ENCODE assay signal across 2 cellular contexts in genomic region chr13:19382746-19383511, GRCh38.
DNase-seq lines count a peak whose midpoint lies in the region; ATAC-seq, FAIRE-seq and TF ChIP-seq lines count a peak whose summit lies in the region.
"Not testable (repeated sequence)": the region's sequence is repeated elsewhere in the genome, so short reads cannot be mapped to it uniquely, and the experiment has no call there.

No MANE protein-coding gene starts in this region.

- H4K91ac ChIP-seq in neuronal stem cell (ENCODE audit: low read depth, low read length, poor library complexity): not testable (repeated sequence)

- H3K36me3 ChIP-seq in K562 (ENCODE audit: control insufficient read depth, insufficient read depth, low read length); neuronal stem cell (replicated peaks in 1 of 2; ENCODE audit: control insufficient read depth in 2 of 2, insufficient read depth in 2 of 2, low read length in 2 of 2): not testable (repeated sequence)

- ATAC-seq in K562: peak; percentile 66; the same call in 1 of the 3 replicates

- not testable (repeated sequence) for H2BK120ac ChIP-seq in neuronal stem cell (ENCODE audit: low read depth, low read length)

- not testable (repeated sequence) for H3K18ac ChIP-seq in neuronal stem cell (ENCODE audit: low read length)

- H3K14ac ChIP-seq in neuronal stem cell (ENCODE audit: low read length): not testable (repeated sequence)

- H3K79me2 ChIP-seq in K562 (ENCODE audit: control insufficient read depth, insufficient read depth, low read length): not testable (repeated sequence)

- BruUV-seq in K562 (replicated peaks; lab: Mats Ljungman, UMichigan): not testable (repeated sequence)

- not testable (repeated sequence) for FAIRE-seq in K562 (lab: Jason Lieb, UNC)

- not testable (repeated sequence) for TF ChIP-seq POLR2A in K562 (conservative IDR thresholded peaks at IDR 0.05)

- POLR2A ChIA-PET in K562 (lab: Yijun Ruan, JAX): not testable (repeated sequence)

- not testable (repeated sequence) for H3K4me1 ChIP-seq in K562 (replicated peaks in 1 of 2; ENCODE audit: control insufficient read depth in 2 of 2, insufficient read depth in 2 of 2, low read length in 2 of 2); neuronal stem cell (ENCODE audit: control insufficient read depth in 2 of 2, insufficient read depth in 1 of 2, low read depth in 1 of 2, low read length in 2 of 2)

- H3K9me1 ChIP-seq in K562 (ENCODE audit: control insufficient read depth, insufficient read depth, low read length): not testable (repeated sequence)

- TF ChIP-seq CTCF in K562 (IDR thresholded peaks at IDR 0.05 in 2 of 3, conservative IDR thresholded peaks at IDR 0.05 in 1 of 3; ENCODE audit: insufficient read depth in 2 of 3, low read depth in 1 of 3, low read length in 3 of 3): not testable (repeated sequence)

- H3K79me1 ChIP-seq in neuronal stem cell (ENCODE audit: low read depth, low read length): not testable (repeated sequence)

- H2AK5ac ChIP-seq in neuronal stem cell (ENCODE audit: low read depth, low read length): not testable (repeated sequence)

- not testable (repeated sequence) for H2BK5ac ChIP-seq in neuronal stem cell (ENCODE audit: low read length)

- not testable (repeated sequence) for H3K27ac ChIP-seq in K562 (ENCODE audit: extremely low read depth, low read depth, low read length); neuronal stem cell (replicated peaks; ENCODE audit: low read length)

- TF ChIP-seq RAD21 in K562 (CRISPR knock-in tag; conservative IDR thresholded peaks at IDR 0.05 in 1 of 2, IDR thresholded peaks at IDR 0.05 in 1 of 2): not testable (repeated sequence)

- not testable (repeated sequence) for H3K4ac ChIP-seq in neuronal stem cell (ENCODE audit: low read length)

- in situ Hi-C loops in K562 (cut with MboI): not testable (repeated sequence)

- CTCF ChIA-PET in K562 (lab: Yijun Ruan, JAX; ENCODE audit: low intra/inter-chr PET ratio): interaction anchor here (0.6 kb wide), 1 partner anchor 659 kb away, joined by 3 read pairs; no protein-coding TSS in a partner anchor

- not testable (repeated sequence) for TF ChIP-seq EP300 in K562 (IDR thresholded peaks at IDR 0.05; ENCODE audit: low read length)

- H3K4me2 ChIP-seq in K562 (ENCODE audit: insufficient read depth, low read length); neuronal stem cell (ENCODE audit: insufficient read depth, low read length, poor library complexity, severe bottlenecking): not testable (repeated sequence)

- WGBS in K562 (ENCODE audit: insufficient coverage, low coverage, missing lambda C conversion rate): 0% methylated on average over 25 of the region's 32 CpGs
- no CpG with 5 or more reads among the region's 32 CpGs for WGBS in neuronal stem cell (ENCODE audit: extremely low coverage in 2 of 2, insufficient read length in 2 of 2, insufficient replicate concordance in 1 of 2), 2 donors

- H3K4me3 ChIP-seq in K562; neuronal stem cell (ENCODE audit: low read length in 2 of 2): not testable (repeated sequence)

- not testable (repeated sequence) for H2AFZ ChIP-seq in K562 (ENCODE audit: low read depth, low read length); neuronal stem cell (ENCODE audit: low read length)

- not testable (repeated sequence) for H2BK15ac ChIP-seq in neuronal stem cell (ENCODE audit: low read length)

- H3K27me3 ChIP-seq in K562 (ENCODE audit: control insufficient read depth in 2 of 2, insufficient read depth in 2 of 2, low read length in 2 of 2); neuronal stem cell (ENCODE audit: control insufficient read depth in 3 of 3, insufficient read depth in 3 of 3, low read depth in 1 of 3, low read length in 3 of 3): not testable (repeated sequence)

- intact Hi-C loops in K562 (cut with micrococcal nuclease): not testable (repeated sequence)

- H2BK12ac ChIP-seq in neuronal stem cell (ENCODE audit: low read length): not testable (repeated sequence)

- peak in 1 of 4 experiments; percentile 1 for DNase-seq in K562 (ENCODE audit: extremely low read depth in 1 of 4, low spot score in 3 of 4)
- DNase-seq in neuronal stem cell (ENCODE audit: low spot score): not testable (repeated sequence)

- not testable (repeated sequence) for H4K20me1 ChIP-seq in K562 (replicated peaks; ENCODE audit: control insufficient read depth, insufficient read depth, low read length)

- H3K23ac ChIP-seq in neuronal stem cell (ENCODE audit: low read depth, low read length, poor library complexity): not testable (repeated sequence)

- not testable (repeated sequence) for H3K9ac ChIP-seq in K562 (ENCODE audit: insufficient read depth in 1 of 2, low read depth in 2 of 2, low read length in 2 of 2)
- H3K9ac ChIP-seq in neuronal stem cell (ENCODE audit: low read depth, low read length, poor library complexity): peak overlapping the region; percentile 21

- H3K9me3 ChIP-seq in K562 (replicated peaks; ENCODE audit: control insufficient read depth, insufficient read depth, low read depth, low read length); neuronal stem cell (replicated peaks in 1 of 2; ENCODE audit: control insufficient read depth in 2 of 2, insufficient read depth in 1 of 2, low read depth in 1 of 2, low read length in 2 of 2): not testable (repeated sequence)

- not testable (repeated sequence) for H4K8ac ChIP-seq in neuronal stem cell (ENCODE audit: low read depth, low read length)
